ENCODE assay signal across 10 cellular contexts in the genomic region with DNA sequence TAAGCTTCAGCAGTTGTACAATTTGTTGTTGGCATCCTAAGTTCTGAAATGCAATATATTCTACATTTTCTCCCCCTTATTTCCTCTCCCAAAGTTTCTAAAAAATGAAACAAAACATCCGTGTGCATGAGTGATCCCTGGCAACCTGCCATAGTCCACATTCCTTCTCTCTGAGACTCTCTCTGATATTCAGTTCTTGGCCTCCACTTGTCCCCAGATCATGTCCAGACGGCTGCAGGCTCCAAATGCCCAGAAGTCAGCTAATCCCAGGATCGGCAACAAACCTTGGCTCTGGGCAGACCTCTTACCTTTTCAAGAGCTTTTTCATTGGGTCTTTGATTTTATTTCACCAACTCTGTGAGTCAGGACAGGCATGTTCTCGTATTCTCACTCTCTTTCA.
A peak's percentile ranks its signal among the peaks of the same experiment; 100 is the strongest.
DNase-seq lines count a peak whose midpoint lies in the region; TF ChIP-seq lines count a peak whose summit lies in the region.
"Had no signal": no experiment of that assay in that cellular context is flagged by ENCODE, and none has a peak within 500 bp of the region (broad histone marks: within the 10 kb centered on the region; RNA-seq: fewer than 3 reads in every experiment).

No MANE protein-coding gene starts in this region.

- H3K9ac ChIP-seq in neuronal stem cell (ENCODE audit: low read depth, low read length, poor library complexity), result no peak overlapping the region

- H3K4me3 ChIP-seq in ACC112 (ENCODE audit: low read depth, low read length) (no peak overlapping the region), esophagus muscularis mucosa (no peak overlapping the region), neuronal stem cell (ENCODE audit: low read length in 2 of 2) (no peak overlapping the region), Caco-2 (ENCODE audit: low read depth, low read length) (no peak overlapping the region)

- H3K27me3 Mint-ChIP-seq in Caco-2 (ENCODE audit: insufficient read depth, unreplicated experiment), result no peaks in the 10 kb centered on the region

- peak; percentile 69 for DNase-seq in NCI-H226
- DNase-seq in esophagus muscularis mucosa (ENCODE audit: extremely low spot score), result no peak
- no peak for DNase-seq in neuronal stem cell (ENCODE audit: low spot score)
- DNase-seq in T-helper 1 cell, result no peak
- no peak for DNase-seq in amygdala (lab: John Stamatoyannopoulos, UW)
- no peak for DNase-seq in Ammon's horn (ENCODE audit: low spot score)
- no peak for DNase-seq in Caco-2
- DNase-seq: H7, NCI-H524 treated with DMSO at 0.1 percent for 48 hours had no signal

- no peak for TF ChIP-seq EP300 in esophagus muscularis mucosa (IDR thresholded peaks at IDR 0.05)

- H2BK15ac ChIP-seq in neuronal stem cell (ENCODE audit: low read length), result peak overlapping the region; percentile 24

- 28% methylated on average over 4 of the region's 4 CpGs for WGBS in esophagus muscularis mucosa
- WGBS in neuronal stem cell (ENCODE audit: extremely low coverage in 2 of 2, insufficient read length in 2 of 2, insufficient replicate concordance in 1 of 2), 2 donors, result no CpG with 5 or more reads among the region's 4 CpGs

- CTCF ChIA-PET in Caco-2 (lab: Charles Lee), result no interaction called here

- H3K27ac Mint-ChIP-seq in Caco-2 (ENCODE audit: unreplicated experiment), result no peak overlapping the region

- H3K27me3 ChIP-seq in ACC112 (ENCODE audit: insufficient read depth, low read length) (no peaks in the 10 kb centered on the region), esophagus muscularis mucosa (no peaks in the 10 kb centered on the region), neuronal stem cell (ENCODE audit: control insufficient read depth in 3 of 3, insufficient read depth in 3 of 3, low read depth in 1 of 3, low read length in 3 of 3) (no peaks in the 10 kb centered on the region), Caco-2 (replicated peaks; ENCODE audit: control insufficient read depth, insufficient read depth, low read length) (no peaks in the 10 kb centered on the region)

- H2BK120ac ChIP-seq in neuronal stem cell (ENCODE audit: low read depth, low read length), result no peak overlapping the region

- no peak overlapping the region for H3K18ac ChIP-seq in neuronal stem cell (ENCODE audit: low read length)

- H3K36me3 ChIP-seq in ACC112 (ENCODE audit: insufficient read depth, low read length) (no peaks in the 10 kb centered on the region), esophagus muscularis mucosa (no peaks in the 10 kb centered on the region), neuronal stem cell (replicated peaks in 1 of 2; ENCODE audit: control insufficient read depth in 2 of 2, insufficient read depth in 2 of 2, low read length in 2 of 2) (no peaks in the 10 kb centered on the region), Caco-2 (ENCODE audit: control insufficient read depth, insufficient read depth, low read length) (no peaks in the 10 kb centered on the region)

- H3K79me1 ChIP-seq in neuronal stem cell (ENCODE audit: low read depth, low read length), result no peaks in the 10 kb centered on the region

- no peak overlapping the region for H4K8ac ChIP-seq in neuronal stem cell (ENCODE audit: low read depth, low read length)

- H4K91ac ChIP-seq in neuronal stem cell (ENCODE audit: low read depth, low read length, poor library complexity), result no peak overlapping the region

- peaks cover 21% of the 10 kb centered on the region for H3K4me1 Mint-ChIP-seq in Caco-2 (ENCODE audit: low read depth, unreplicated experiment)

- no peak overlapping the region for H2AFZ ChIP-seq in ACC112 (ENCODE audit: low read length, unreplicated experiment)
- H2AFZ ChIP-seq in neuronal stem cell (ENCODE audit: low read length), result no peak overlapping the region

- TF ChIP-seq CTCF in esophagus muscularis mucosa (IDR thresholded peaks at IDR 0.05) (no peak), Caco-2 (IDR thresholded peaks at IDR 0.05; ENCODE audit: insufficient read depth in 1 of 2, low read depth in 1 of 2, low read length in 1 of 2, severe bottlenecking in 1 of 2, unreplicated experiment in 1 of 2) (no peak)

- no TSS peak for BruUV-seq in Caco-2 (replicated peaks; lab: Mats Ljungman, UMichigan)

- H3K36me3 Mint-ChIP-seq in Caco-2 (ENCODE audit: insufficient read depth, unreplicated experiment), result no peaks in the 10 kb centered on the region

- no peaks in the 10 kb centered on the region for H3K9me3 ChIP-seq in esophagus muscularis mucosa
- no peaks in the 10 kb centered on the region for H3K9me3 ChIP-seq in neuronal stem cell (replicated peaks in 1 of 2; ENCODE audit: control insufficient read depth in 2 of 2, insufficient read depth in 1 of 2, low read depth in 1 of 2, low read length in 2 of 2)
- no peaks in the 10 kb centered on the region for H3K9me3 ChIP-seq in Caco-2

- H3K14ac ChIP-seq in neuronal stem cell (ENCODE audit: low read length), result no peak overlapping the region

- H3K4me1 ChIP-seq in ACC112 (ENCODE audit: control insufficient read depth, insufficient read depth, low read length, unreplicated experiment) (peaks cover 20% of the 10 kb centered on the region), esophagus muscularis mucosa (peaks cover 57 to 75% (median 66%) of the 10 kb centered on the region in 4 donors), neuronal stem cell (ENCODE audit: control insufficient read depth in 2 of 2, insufficient read depth in 1 of 2, low read depth in 1 of 2, low read length in 2 of 2) (peaks cover 23 to 31% of the 10 kb centered on the region in 2 donors), Caco-2 (no peaks in the 10 kb centered on the region)

- no peaks in the 10 kb centered on the region for H3K9me3 Mint-ChIP-seq in Caco-2 (ENCODE audit: unreplicated experiment)

- no peak overlapping the region for H2BK5ac ChIP-seq in neuronal stem cell (ENCODE audit: low read length)

- H2AK5ac ChIP-seq in neuronal stem cell (ENCODE audit: low read depth, low read length), result peak overlapping the region; percentile 47

- no peak overlapping the region for H3K23ac ChIP-seq in neuronal stem cell (ENCODE audit: low read depth, low read length, poor library complexity)

- intact Hi-C loops in esophagus muscularis mucosa (cut with DNase I), result no loop called here
- intact Hi-C loops in Caco-2 (cut with micrococcal nuclease; ENCODE audit: unreplicated experiment), result no loop called here

- H3K4ac ChIP-seq in neuronal stem cell (ENCODE audit: low read length), result no peak overlapping the region

- no peaks in the 10 kb centered on the region for H3K79me2 ChIP-seq in ACC112 (ENCODE audit: control insufficient read depth, insufficient read depth, low read length, unreplicated experiment)

- no peak overlapping the region for H3K4me2 ChIP-seq in neuronal stem cell (ENCODE audit: insufficient read depth, low read length, poor library complexity, severe bottlenecking)

- H3K27ac ChIP-seq in ACC112 (ENCODE audit: low read depth, low read length) (0 out of 2 replicates have a peak overlapping the region, but pooled peaks have one; percentile 0), esophagus muscularis mucosa (replicated peaks in 1 of 4) (peak overlapping the region; percentile 20 to 41 (median 36)), neuronal stem cell (replicated peaks; ENCODE audit: low read length) (no peak overlapping the region)

- POLR2A ChIA-PET in Caco-2 (lab: Charles Lee), result no interaction called here

- no peak overlapping the region for H2BK12ac ChIP-seq in neuronal stem cell (ENCODE audit: low read length)

- no peak overlapping the region for H3K4me3 Mint-ChIP-seq in Caco-2 (ENCODE audit: unreplicated experiment)

- TF ChIP-seq POLR2A in esophagus muscularis mucosa (IDR thresholded peaks at IDR 0.05; ENCODE audit: low read depth), result no peak
